22 cellular contexts compared by ENCODE assay signal in the genomic region with DNA sequence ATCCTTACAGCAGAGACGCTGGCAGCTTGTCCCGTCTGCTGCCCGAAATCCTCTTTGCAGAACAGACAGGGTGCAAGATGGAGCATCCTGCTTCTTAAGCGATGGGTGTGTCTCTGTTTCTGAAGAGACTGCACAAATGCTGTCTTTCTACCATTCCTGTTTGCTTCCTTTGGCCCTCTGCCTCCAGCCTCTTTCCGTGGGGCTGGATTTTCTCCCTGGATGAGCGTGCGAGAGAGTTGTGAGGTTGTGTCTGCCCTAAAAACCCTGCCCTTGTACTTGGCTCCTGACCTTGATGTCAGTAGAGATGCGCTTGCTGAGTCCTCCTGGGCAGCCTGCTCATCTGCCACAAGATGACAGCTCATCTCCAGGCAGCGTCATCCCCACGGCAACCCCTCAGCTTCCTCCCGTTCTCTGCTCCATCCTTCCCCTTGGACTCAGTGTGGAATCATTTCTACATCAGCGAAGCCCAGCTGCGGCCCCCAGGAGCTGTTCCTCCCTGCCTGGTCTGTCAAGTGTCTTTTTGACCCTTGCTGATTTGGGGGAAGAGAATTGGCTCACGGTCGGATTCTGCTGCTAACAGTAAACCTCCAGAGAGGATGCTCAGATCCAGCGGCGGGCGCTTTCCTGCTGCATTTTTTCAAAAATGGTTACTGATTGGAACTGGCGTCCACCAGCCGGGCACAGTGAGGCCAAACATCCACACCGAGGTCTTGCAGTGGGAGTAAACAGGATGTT.
"Had no signal": no experiment of that assay in that cellular context is flagged by ENCODE, and none has a peak within 500 bp of the region (broad histone marks: within the 10 kb centered on the region; RNA-seq: fewer than 3 reads in every experiment).

No MANE protein-coding gene starts in this region.

- H3K4me1 ChIP-seq: left ventricle myocardium inferior, pancreas, right lobe of liver, tibial artery had no signal

- ATAC-seq: activated naive CD8-positive, alpha-beta T cell treated with anti-CD3 and anti-CD28 coated beads, Interleukin-2, amount 50 U/mL, for 24 hours; esophagus mucosa; naive thymus-derived CD8-positive, alpha-beta T cell; pancreas; right lobe of liver; WTC11 had no signal

- H3K27ac ChIP-seq: left ventricle myocardium inferior, pancreas, right lobe of liver, skin epidermis, tibial artery had no signal

- DNase-seq: activated gamma-delta T cell; activated naive CD4-positive, alpha-beta T cell treated with anti-CD3 and anti-CD28 coated beads, Interleukin-2, amount 50 U/mL, for 16 hours; activated naive CD8-positive, alpha-beta T cell treated with anti-CD3 and anti-CD28 coated beads, Interleukin-2, amount 50 U/mL, for 24 hours; activated T-cell treated with anti-CD3 and anti-CD28 coated beads, Interleukin-2, amount 50 U/mL, for 48 hours; caudate nucleus; dermis blood vessel endothelial cell; effector CD8-positive, alpha-beta T cell; hippocampal formation; left ventricle myocardium inferior; mammary epithelial cell; naive thymus-derived CD8-positive, alpha-beta T cell; pancreas; right lobe of liver; stimulated activated CD4-positive, alpha-beta T cell treated with anti-CD3 and anti-CD28 coated beads, Interleukin-1b, Interleukin-23, amount 100 ng/mL, for 48 hours; T1000; tibial artery had no signal

- H3K4me3 Mint-ChIP-seq: activated naive CD8-positive, alpha-beta T cell treated with anti-CD3 and anti-CD28 coated beads, Interleukin-2, amount 50 U/mL, for 24 hours; mesothelial cell of epicardium; naive thymus-derived CD8-positive, alpha-beta T cell; stimulated activated naive CD8-positive, alpha-beta T cell treated with anti-CD3 and anti-CD28 coated beads, Interleukin-15, Interleukin-2, amounts not matched to agents 100 ng/mL and 50 ng/mL, for 24 hours; T-helper 1 cell treated with Interleukin-12 subunit alpha and Interleukin-12 subunit beta and Interleukin-4 antibody, amounts not matched to agents 30 μg/mL and 1 μg/mL, for 36 hours; WTC11 had no signal

- H3K36me3 Mint-ChIP-seq: mesothelial cell of epicardium; naive thymus-derived CD8-positive, alpha-beta T cell; WTC11 had no signal

- H3K27ac Mint-ChIP-seq: activated naive CD8-positive, alpha-beta T cell treated with anti-CD3 and anti-CD28 coated beads, Interleukin-2, amount 50 U/mL, for 24 hours; mesothelial cell of epicardium; stimulated activated naive CD8-positive, alpha-beta T cell treated with anti-CD3 and anti-CD28 coated beads, Interleukin-15, Interleukin-2, amounts not matched to agents 100 ng/mL and 50 ng/mL, for 24 hours; T-helper 1 cell treated with Interleukin-12 subunit alpha and Interleukin-12 subunit beta and Interleukin-4 antibody, amounts not matched to agents 30 μg/mL and 1 μg/mL, for 36 hours; WTC11 had no signal

- H3K9me3 Mint-ChIP-seq: activated naive CD8-positive, alpha-beta T cell treated with anti-CD3 and anti-CD28 coated beads, Interleukin-2, amount 50 U/mL, for 24 hours; mesothelial cell of epicardium; naive thymus-derived CD8-positive, alpha-beta T cell; stimulated activated naive CD8-positive, alpha-beta T cell treated with anti-CD3 and anti-CD28 coated beads, Interleukin-15, Interleukin-2, amounts not matched to agents 100 ng/mL and 50 ng/mL, for 24 hours had no signal

- H3K4me3 ChIP-seq: left ventricle myocardium inferior, pancreas, right lobe of liver, skin epidermis, tibial artery had no signal

- H3K27me3 ChIP-seq: pancreas, right lobe of liver had no signal

- H3K36me3 ChIP-seq: left ventricle myocardium inferior, pancreas, right lobe of liver, tibial artery had no signal

- H3K4me1 Mint-ChIP-seq: activated naive CD8-positive, alpha-beta T cell treated with anti-CD3 and anti-CD28 coated beads, Interleukin-2, amount 50 U/mL, for 24 hours; mesothelial cell of epicardium had no signal
